8 cellular contexts compared by ENCODE assay signal in the genomic region with DNA sequence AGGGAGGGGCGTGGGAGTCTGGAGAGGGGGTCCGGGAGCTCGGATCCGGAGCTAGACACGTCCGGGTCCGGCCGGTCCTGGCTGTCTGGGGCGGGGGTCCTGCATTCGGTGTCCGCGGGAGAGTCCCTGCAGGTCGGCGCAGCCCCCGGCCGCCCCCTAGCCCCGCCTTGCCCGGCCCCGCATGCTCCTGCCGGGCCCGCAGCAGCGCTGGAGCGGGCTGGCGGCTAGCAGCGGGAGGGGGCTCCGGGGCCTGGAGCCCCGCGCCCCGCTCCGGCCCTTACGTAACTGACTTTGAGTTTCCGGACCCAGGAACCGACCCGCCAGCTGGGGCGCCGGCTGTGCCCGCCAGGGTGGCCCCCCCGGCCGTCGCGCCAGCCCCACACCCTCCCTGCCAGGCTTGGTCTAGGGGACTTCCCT. TPM values are rescaled to one million over a fixed set of nuclear protein-coding genes. Genes with fewer than 3 reads are reported as not detected.
DNase-seq lines count a peak whose midpoint lies in the region; ATAC-seq and TF ChIP-seq lines count a peak whose summit lies in the region.

No MANE protein-coding gene starts in this region.

- H3K9me3 ChIP-seq in Peyer's patch (no peaks in the 10 kb centered on the region), iPS DF 6.9 (ENCODE audit: control insufficient read depth, insufficient read depth, low read length) (no peaks in the 10 kb centered on the region)

- H3K4me1 ChIP-seq in Peyer's patch (peaks cover 0 to 38% (median 14%) of the 10 kb centered on the region in 4 donors), iPS DF 6.9 (ENCODE audit: control insufficient read depth, insufficient read depth, low read length) (peaks cover 13% of the 10 kb centered on the region)

- no peak for TF ChIP-seq POLR2A in Peyer's patch (IDR thresholded peaks at IDR 0.05)

- no peaks in the 10 kb centered on the region for H3K36me3 ChIP-seq in Peyer's patch
- no peaks in the 10 kb centered on the region for H3K36me3 ChIP-seq in iPS DF 6.9 (ENCODE audit: control insufficient read depth, insufficient read depth, low read length)

- no CpG with 5 or more reads among the region's 41 CpGs for WGBS in iPS DF 6.9 (ENCODE audit: insufficient coverage, insufficient read length)

- DNase-seq in Peyer's patch (peak in 2 of 3 donors; percentile 64 to 82), iPS DF 6.9 (ENCODE audit: low read depth, low spot score) (no peak), GOT3 (lab: John Stamatoyannopoulos, UW) (no peak)
- DNase-seq in activated naive CD8-positive, alpha-beta T cell treated with anti-CD3 and anti-CD28 coated beads, Interleukin-2, amount 50 U/mL, for 24 hours, result peak; percentile 50
- peak; percentile 35 for DNase-seq in stimulated activated CD4-positive, alpha-beta T cell treated with anti-CD3 and anti-CD28 coated beads, Interleukin-15, amount 100 ng/mL, for 24 hours

- H3K4me1 Mint-ChIP-seq in activated naive CD8-positive, alpha-beta T cell treated with anti-CD3 and anti-CD28 coated beads, Interleukin-2, amount 50 U/mL, for 24 hours, result peaks cover 42% of the 10 kb centered on the region

- H3K27me3 Mint-ChIP-seq in activated naive CD8-positive, alpha-beta T cell treated with anti-CD3 and anti-CD28 coated beads, Interleukin-2, amount 50 U/mL, for 24 hours, result no peaks in the 10 kb centered on the region

- H3K36me3 Mint-ChIP-seq in activated naive CD8-positive, alpha-beta T cell treated with anti-CD3 and anti-CD28 coated beads, Interleukin-2, amount 50 U/mL, for 24 hours (ENCODE audit: low read depth), result peaks cover 3% of the 10 kb centered on the region

- H3K4me3 Mint-ChIP-seq in activated naive CD8-positive, alpha-beta T cell treated with anti-CD3 and anti-CD28 coated beads, Interleukin-2, amount 50 U/mL, for 24 hours, result peak overlapping the region; percentile 92

- peak overlapping the region; percentile 65 to 95 (median 80) for H3K4me3 ChIP-seq in Peyer's patch
- H3K4me3 ChIP-seq in iPS DF 6.9 (ENCODE audit: low read length), result peak overlapping the region; percentile 58; the same call in 1 of the 2 replicates

- H3K27me3 ChIP-seq in Peyer's patch (no peaks in the 10 kb centered on the region), iPS DF 6.9 (ENCODE audit: control insufficient read depth, insufficient read depth, low read length) (no peaks in the 10 kb centered on the region)

- TF ChIP-seq CTCF in Peyer's patch (IDR thresholded peaks at IDR 0.05), result no peak

- peak overlapping the region; percentile 92 for H3K27ac Mint-ChIP-seq in activated naive CD8-positive, alpha-beta T cell treated with anti-CD3 and anti-CD28 coated beads, Interleukin-2, amount 50 U/mL, for 24 hours

- H3K9me3 Mint-ChIP-seq in activated naive CD8-positive, alpha-beta T cell treated with anti-CD3 and anti-CD28 coated beads, Interleukin-2, amount 50 U/mL, for 24 hours, result no peaks in the 10 kb centered on the region

- peak overlapping the region; percentile 55 to 86 (median 76) for H3K27ac ChIP-seq in Peyer's patch
- H3K27ac ChIP-seq in iPS DF 6.9 (ENCODE audit: low read length), result no peak overlapping the region

- ATAC-seq in GM18907 (IDR thresholded peaks at IDR 0.05; ENCODE audit: unreplicated experiment) (peak; percentile 17), HG03097 (IDR thresholded peaks at IDR 0.05; ENCODE audit: low FRiP score, unreplicated experiment) (no peak), HG02678 (IDR thresholded peaks at IDR 0.05; ENCODE audit: unreplicated experiment) (no peak)
- no peak for ATAC-seq in activated naive CD8-positive, alpha-beta T cell treated with anti-CD3 and anti-CD28 coated beads, Interleukin-2, amount 50 U/mL, for 24 hours

RNA-seq across cellular contexts. Expression of gene EPB41, which starts 26.9 kb away (rescaled TPM):
- 100 to 1,000 TPM; 110 to 183 (median 126) TPM for total RNA-seq in Peyer's patch

Comparison
In these comparisons a context has a peak if more than half of its experiments do, and no peak if none do; other contexts are left out.
1. DNase-seq: peak in Peyer's patch (2 of 3), activated naive CD8-positive, alpha-beta T cell treated with anti-CD3 and anti-CD28 coated beads, Interleukin-2, amount 50 U/mL, for 24 hours (single experiment) and stimulated activated CD4-positive, alpha-beta T cell treated with anti-CD3 and anti-CD28 coated beads, Interleukin-15, amount 100 ng/mL, for 24 hours (single experiment); none in iPS DF 6.9 (single experiment) and GOT3 (single experiment).